13 cellular contexts compared by ENCODE assay signal in genomic region chr5:15683332-15683731, GRCh38.
DNase-seq lines count a peak whose midpoint lies in the region; ATAC-seq and TF ChIP-seq lines count a peak whose summit lies in the region.
"Had no signal": no experiment of that assay in that cellular context is flagged by ENCODE, and none has a peak within 500 bp of the region (broad histone marks: within the 10 kb centered on the region; RNA-seq: fewer than 3 reads in every experiment).

No MANE protein-coding gene starts in this region.

- no peak overlapping the region for H4K91ac ChIP-seq in mesenchymal stem cell (ENCODE audit: low read length)

- H2AK5ac ChIP-seq in mesenchymal stem cell (ENCODE audit: low read length, severe bottlenecking), result no peak overlapping the region

- no peak overlapping the region for H3K18ac ChIP-seq in mesenchymal stem cell (ENCODE audit: low read depth in 1 of 2, low read length in 2 of 2)

- H3K4me3 ChIP-seq in GM06990 (replicated peaks; ENCODE audit: low read depth, low read length), result no peak overlapping the region
- no peak overlapping the region for H3K4me3 ChIP-seq in endodermal cell (ENCODE audit: low read length)
- no peak overlapping the region for H3K4me3 ChIP-seq in mesenchymal stem cell (ENCODE audit: insufficient read depth in 1 of 2, low read depth in 1 of 2, low read length in 2 of 2)

- no peak overlapping the region for H3K27ac Mint-ChIP-seq in endodermal cell

- no peak overlapping the region for H2AFZ ChIP-seq in mesenchymal stem cell (ENCODE audit: low read depth, low read length)

- peaks cover 59% of the 10 kb centered on the region for H3K4me1 Mint-ChIP-seq in endodermal cell

- TF ChIP-seq CTCF in GM06990 (IDR thresholded peaks at IDR 0.05; ENCODE audit: insufficient read depth, low read length, poor library complexity, severe bottlenecking) (peak; percentile 12), endodermal cell (conservative IDR thresholded peaks at IDR 0.05) (peak; percentile 87)

- no peak overlapping the region for H2BK5ac ChIP-seq in mesenchymal stem cell (ENCODE audit: low read depth, low read length, poor library complexity, severe bottlenecking)

- H3K4ac ChIP-seq in mesenchymal stem cell (ENCODE audit: low read depth in 1 of 2, low read length in 2 of 2), result no peak overlapping the region

- peaks cover 5% of the 10 kb centered on the region for H3K4me1 ChIP-seq in endodermal cell (ENCODE audit: control insufficient read depth, insufficient read depth, low read length)
- H3K4me1 ChIP-seq in mesenchymal stem cell (ENCODE audit: control insufficient read depth, insufficient read depth, low read depth, low read length), result no peaks in the 10 kb centered on the region

- H3K23ac ChIP-seq in mesenchymal stem cell (ENCODE audit: low read length in 2 of 2), result no peak overlapping the region

- no peak overlapping the region for H3K4me3 Mint-ChIP-seq in endodermal cell

- H3K27ac ChIP-seq in endodermal cell (ENCODE audit: low read depth, low read length) (no peak overlapping the region), mesenchymal stem cell (ENCODE audit: low read length, poor library complexity, severe bottlenecking) (no peak overlapping the region)
- H3K27ac ChIP-seq: VCaP had no signal

- WGBS in endodermal cell (ENCODE audit: insufficient coverage in 1 of 2, insufficient read length in 1 of 2), 2 experiments, result 63% methylated on average over 5 of the region's 5 CpGs; no CpG with 5 or more reads in 1 of the 2 experiments
- WGBS in mesenchymal stem cell, result 68% methylated on average over 3 of the region's 5 CpGs

- DNase-seq in GM06990 (ENCODE audit: extremely low read depth, insufficient read length), result no peak
- DNase-seq in NAMALWA (ENCODE audit: low spot score), result peak; percentile 49
- peak; percentile 90 for DNase-seq in endodermal cell
- DNase-seq in mesenchymal stem cell, result peak; percentile 29
- DNase-seq in KG1 (lab: John Stamatoyannopoulos, UW), result no peak
- DNase-seq: activated gamma-delta T cell treated with Interleukin-2 at 50 U/mL for 16 hours; effector CD8-positive, alpha-beta T cell; left cardiac atrium; NCI-H510A treated with DMSO at 0.1 percent for 48 hours had no signal

- peaks cover 20% of the 10 kb centered on the region for H3K79me1 ChIP-seq in mesenchymal stem cell (replicated peaks; ENCODE audit: low read length, poor library complexity, severe bottlenecking)

- ATAC-seq in HG02884 (IDR thresholded peaks at IDR 0.05; ENCODE audit: unreplicated experiment) (no peak), HG03457 (IDR thresholded peaks at IDR 0.05; ENCODE audit: unreplicated experiment) (no peak), HG02938 (IDR thresholded peaks at IDR 0.05; ENCODE audit: unreplicated experiment) (no peak)

- peaks cover 1% of the 10 kb centered on the region for H3K9me3 ChIP-seq in endodermal cell (ENCODE audit: control insufficient read depth, low read length)
- H3K9me3 ChIP-seq in mesenchymal stem cell (ENCODE audit: control insufficient read depth, low read length), result no peaks in the 10 kb centered on the region

- no peaks in the 10 kb centered on the region for H3K36me3 Mint-ChIP-seq in endodermal cell (ENCODE audit: low read depth)

- no peak overlapping the region for H3K4me2 ChIP-seq in mesenchymal stem cell (ENCODE audit: low read length, poor library complexity, severe bottlenecking)

- no peaks in the 10 kb centered on the region for H3K27me3 Mint-ChIP-seq in endodermal cell (ENCODE audit: insufficient read depth)

- H2BK15ac ChIP-seq in mesenchymal stem cell (ENCODE audit: low read depth, poor library complexity, severe bottlenecking), result no peak overlapping the region

- H2BK12ac ChIP-seq in mesenchymal stem cell (ENCODE audit: low read length in 2 of 2), result no peak overlapping the region

- H3K36me3 ChIP-seq in GM06990 (ENCODE audit: control insufficient read depth, insufficient read depth, low read length) (no peaks in the 10 kb centered on the region), endodermal cell (ENCODE audit: control insufficient read depth, insufficient read depth, low read length) (no peaks in the 10 kb centered on the region), mesenchymal stem cell (ENCODE audit: control insufficient read depth in 1 of 2, insufficient read depth in 2 of 2, low read depth in 1 of 2, low read length in 2 of 2) (no peaks in the 10 kb centered on the region)

- H3K27me3 ChIP-seq in GM06990 (replicated peaks; ENCODE audit: control insufficient read depth, insufficient read depth, low read length), result no peaks in the 10 kb centered on the region
- H3K27me3 ChIP-seq in endodermal cell (ENCODE audit: control insufficient read depth, insufficient read depth, low read length, poor library complexity, severe bottlenecking), result no peaks in the 10 kb centered on the region
- H3K27me3 ChIP-seq in mesenchymal stem cell (ENCODE audit: control insufficient read depth in 1 of 2, insufficient read depth in 1 of 2, low read length in 2 of 2), result no peaks in the 10 kb centered on the region

- no peak overlapping the region for H3K14ac ChIP-seq in mesenchymal stem cell (ENCODE audit: low read length in 2 of 2)

- no peak overlapping the region for H4K8ac ChIP-seq in mesenchymal stem cell (ENCODE audit: low read length)

- H3K9me3 Mint-ChIP-seq in endodermal cell, result no peaks in the 10 kb centered on the region

- H2BK120ac ChIP-seq in mesenchymal stem cell (ENCODE audit: low read depth, low read length), result no peak overlapping the region

- H3K9ac ChIP-seq in endodermal cell (ENCODE audit: extremely low read depth, low read length, poor library complexity, severe bottlenecking) (no peak overlapping the region), mesenchymal stem cell (ENCODE audit: low read length) (no peak overlapping the region)

Comparison
In these comparisons a context has a peak if more than half of its experiments do, and no peak if none do; other contexts are left out.
1. DNase-seq: peak in NAMALWA (single experiment), endodermal cell (single experiment) and mesenchymal stem cell (single experiment); none in GM06990 (single experiment) and KG1 (single experiment).